Comparison of ENCODE assay signal across 26 cellular contexts in the genomic region with DNA sequence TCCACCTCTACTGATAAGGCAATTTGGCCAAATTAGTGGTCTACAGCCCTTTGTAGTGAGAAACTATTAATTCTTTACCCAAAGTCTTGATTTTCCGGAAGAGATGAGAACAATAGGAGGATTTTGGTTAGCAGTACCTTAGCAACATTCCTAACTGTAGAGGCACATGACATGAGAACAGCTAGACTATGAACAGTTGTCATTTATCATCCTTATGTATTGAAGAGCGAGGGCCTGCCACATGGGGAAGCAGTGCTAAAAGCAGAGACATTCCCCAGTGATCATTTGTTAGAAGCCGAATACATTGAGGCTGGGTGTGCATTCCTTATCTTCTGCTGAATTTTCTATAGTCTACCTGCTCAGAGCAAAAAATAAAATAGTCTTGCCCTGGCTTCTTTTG.
DNase-seq lines count a peak whose midpoint lies in the region; FAIRE-seq and TF ChIP-seq lines count a peak whose summit lies in the region.
"Had no signal": no experiment of that assay in that cellular context is flagged by ENCODE, and none has a peak within 500 bp of the region (broad histone marks: within the 10 kb centered on the region; RNA-seq: fewer than 3 reads in every experiment).

No MANE protein-coding gene starts in this region.

- H2AFZ ChIP-seq in astrocyte (ENCODE audit: low read depth, low read length): no peak overlapping the region

- H3K27ac ChIP-seq in astrocyte (ENCODE audit: low read depth, low read length) (no peak overlapping the region), mesendoderm (ENCODE audit: low read depth, low read length) (no peak overlapping the region), tibial artery (no peak overlapping the region)

- no peak overlapping the region for H2BK120ac ChIP-seq in mesendoderm (ENCODE audit: low read depth, low read length)

- H2BK5ac ChIP-seq in mesendoderm (ENCODE audit: low read length): no peak overlapping the region

- H3K9me3 Mint-ChIP-seq in astrocyte (ENCODE audit: unreplicated experiment): no peaks in the 10 kb centered on the region
- H3K9me3 Mint-ChIP-seq in type B pancreatic cell: no peaks in the 10 kb centered on the region
- H3K9me3 Mint-ChIP-seq: CD14-positive monocyte; CD8-positive, alpha-beta memory T cell had no signal

- H3K4me3 Mint-ChIP-seq in astrocyte (ENCODE audit: unreplicated experiment) (no peak overlapping the region), type B pancreatic cell (no peak overlapping the region)
- H3K4me3 Mint-ChIP-seq: CD14-positive monocyte; CD8-positive, alpha-beta memory T cell had no signal

- TF ChIP-seq CTCF in astrocyte (IDR thresholded peaks at IDR 0.05; ENCODE audit: insufficient read depth, low read depth, low read length): no peak
- TF ChIP-seq CTCF in type B pancreatic cell (conservative IDR thresholded peaks at IDR 0.05): no peak
- no peak for TF ChIP-seq CTCF in tibial artery (IDR thresholded peaks at IDR 0.05)

- H3K4me2 ChIP-seq in astrocyte (ENCODE audit: low read length) (no peak overlapping the region), mesendoderm (ENCODE audit: low read length) (no peak overlapping the region)
- H3K4me2 ChIP-seq: SK-N-SH had no signal

- H3K56ac ChIP-seq in mesendoderm (ENCODE audit: low read length): no peak overlapping the region

- H3K27ac Mint-ChIP-seq in astrocyte (ENCODE audit: unreplicated experiment) (no peak overlapping the region), type B pancreatic cell (peak overlapping the region; percentile 50)
- H3K27ac Mint-ChIP-seq: CD14-positive monocyte; CD8-positive, alpha-beta memory T cell had no signal

- H3K9ac ChIP-seq in astrocyte (ENCODE audit: low read length) (no peak overlapping the region), mesendoderm (ENCODE audit: low read length) (no peak overlapping the region)
- H3K9ac ChIP-seq: SK-N-SH had no signal

- H3K9me3 ChIP-seq in astrocyte (ENCODE audit: insufficient read depth, low read depth, low read length) (no peaks in the 10 kb centered on the region), tibial artery (no peaks in the 10 kb centered on the region)
- H3K9me3 ChIP-seq: BE2C, SK-N-SH had no signal

- no peak overlapping the region for H2AK5ac ChIP-seq in mesendoderm (ENCODE audit: low read length)

- FAIRE-seq in astrocyte (lab: Jason Lieb, UNC): no peak
- FAIRE-seq: GM12892, GM19239, HepG2, K562, RCC 7860 had no signal

- H3K27me3 ChIP-seq in astrocyte (ENCODE audit: insufficient read depth, low read length): no peaks in the 10 kb centered on the region
- H3K27me3 ChIP-seq in mesendoderm (ENCODE audit: insufficient read depth, low read length, poor library complexity): no peaks in the 10 kb centered on the region
- no peaks in the 10 kb centered on the region for H3K27me3 ChIP-seq in tibial artery
- H3K27me3 ChIP-seq: BE2C had no signal

- no peaks in the 10 kb centered on the region for H3K36me3 ChIP-seq in astrocyte (ENCODE audit: insufficient read depth, low read length)
- H3K36me3 ChIP-seq in mesendoderm (ENCODE audit: control insufficient read depth, insufficient read depth, low read length): no peaks in the 10 kb centered on the region
- peaks cover 1 to 17% (median 9%) of the 10 kb centered on the region in 3 donors for H3K36me3 ChIP-seq in tibial artery
- H3K36me3 ChIP-seq: BE2C had no signal

- no peaks in the 10 kb centered on the region for H3K79me1 ChIP-seq in mesendoderm (ENCODE audit: low read length)

- H3K4me1 Mint-ChIP-seq in astrocyte (ENCODE audit: low read depth, unreplicated experiment): peaks cover 8% of the 10 kb centered on the region
- peaks cover 7% of the 10 kb centered on the region for H3K4me1 Mint-ChIP-seq in type B pancreatic cell (ENCODE audit: unreplicated experiment)
- H3K4me1 Mint-ChIP-seq: CD14-positive monocyte had no signal

- no peak overlapping the region for H4K5ac ChIP-seq in mesendoderm (ENCODE audit: low read length)

- peak; percentile 49 for DNase-seq in NCI-H2171 treated with DMSO at 0.1 percent for 48 hours (lab: John Stamatoyannopoulos, UW)
- DNase-seq in NCI-H2171 (lab: John Stamatoyannopoulos, UW): no peak
- DNase-seq in astrocyte (ENCODE audit: low read depth): peak; percentile 63
- peak; percentile 21 for DNase-seq in mesendoderm
- DNase-seq in type B pancreatic cell (ENCODE audit: extremely low spot score, unreplicated experiment): no peak
- DNase-seq in activated CD8-positive, alpha-beta memory T cell treated with anti-CD3 and anti-CD28 coated beads, Interleukin-2, amount 50 U/mL, for 48 hours: no peak
- DNase-seq in tibial artery: no peak
- DNase-seq in GDM1 (lab: John Stamatoyannopoulos, UW): no peak
- DNase-seq: 8988T; ACHN; BE2C; CD8-positive, alpha-beta memory T cell; DMS79 treated with DMSO at 0.1 percent for 48 hours; Kasumi-1; NCI-H1105; NCI-H1436 treated with DMSO at 0.1 percent for 48 hours; NCI-H2029 treated with DMSO at 0.1 percent for 48 hours; NCI-H510A; SIG-M5; SK-N-SH had no signal

- H3K79me2 ChIP-seq in astrocyte (ENCODE audit: insufficient read depth, low read length): no peaks in the 10 kb centered on the region
- no peaks in the 10 kb centered on the region for H3K79me2 ChIP-seq in mesendoderm (ENCODE audit: control insufficient read depth, insufficient read depth, low read length)

- H4K8ac ChIP-seq in mesendoderm (ENCODE audit: low read depth, low read length): no peak overlapping the region

- no peak overlapping the region for H3K18ac ChIP-seq in mesendoderm (ENCODE audit: low read length)

- H3K4me3 ChIP-seq in astrocyte (ENCODE audit: insufficient read depth, low read depth, low read length): no peak overlapping the region
- H3K4me3 ChIP-seq in mesendoderm (ENCODE audit: low read length): no peak overlapping the region
- no peak overlapping the region for H3K4me3 ChIP-seq in tibial artery
- H3K4me3 ChIP-seq: K562 had no signal

- intact Hi-C loops in tibial artery (cut with DNase I; ENCODE audit: low total_unique reads): no loop called here

- H3K4ac ChIP-seq in mesendoderm (ENCODE audit: low read depth, low read length): no peak overlapping the region

- no CpG with 5 or more reads among the region's 3 CpGs for WGBS in mesendoderm (ENCODE audit: extremely low coverage, insufficient coverage, low lambda C conversion rate)

- no peaks in the 10 kb centered on the region for H3K36me3 Mint-ChIP-seq in astrocyte (ENCODE audit: low read depth, unreplicated experiment)
- peaks cover 17% of the 10 kb centered on the region for H3K36me3 Mint-ChIP-seq in type B pancreatic cell
- H3K36me3 Mint-ChIP-seq: CD8-positive, alpha-beta memory T cell had no signal

- no peak overlapping the region for H3K23ac ChIP-seq in mesendoderm (ENCODE audit: low read length)

- no peak overlapping the region for H2BK15ac ChIP-seq in mesendoderm (replicated peaks; ENCODE audit: low read depth)

- H3K27me3 Mint-ChIP-seq in astrocyte (ENCODE audit: low read depth, unreplicated experiment): no peaks in the 10 kb centered on the region
- no peaks in the 10 kb centered on the region for H3K27me3 Mint-ChIP-seq in type B pancreatic cell
- H3K27me3 Mint-ChIP-seq: CD8-positive, alpha-beta memory T cell had no signal

- H3K4me1 ChIP-seq in astrocyte (ENCODE audit: insufficient read depth, low read length) (no peaks in the 10 kb centered on the region), mesendoderm (ENCODE audit: control insufficient read depth, low read depth, low read length) (no peaks in the 10 kb centered on the region), tibial artery (no peaks in the 10 kb centered on the region)
- H3K4me1 ChIP-seq: BE2C had no signal

- no peaks in the 10 kb centered on the region for H4K20me1 ChIP-seq in astrocyte (ENCODE audit: insufficient read depth, low read length)

Comparison
In these comparisons a context has a peak if more than half of its experiments do, and no peak if none do; other contexts are left out.
1. DNase-seq: peak in NCI-H2171 treated with DMSO at 0.1 percent for 48 hours (single experiment), astrocyte (single experiment) and mesendoderm (single experiment); none in NCI-H2171 (single experiment), type B pancreatic cell (single experiment), activated CD8-positive, alpha-beta memory T cell treated with anti-CD3 and anti-CD28 coated beads, Interleukin-2, amount 50 U/mL, for 48 hours (single experiment), tibial artery (0 of 2) and GDM1 (single experiment).